In genomic region chr11:10282121-10282520, GRCh38 we compare ENCODE assay signal across 31 cellular contexts.
"Had no signal": no experiment of that assay in that cellular context is flagged by ENCODE, and none has a peak within 500 bp of the region (broad histone marks: within the 10 kb centered on the region; RNA-seq: fewer than 3 reads in every experiment).

No MANE protein-coding gene starts in this region.

- H3K4me3 ChIP-seq: SJCRH30, SK-N-MC had no signal

- H3K27me3 ChIP-seq: brain microvascular endothelial cell, SJCRH30 had no signal

- H3K4me2 ChIP-seq: KMS-11 had no signal

- DNase-seq: activated CD4-positive, alpha-beta memory T cell treated with anti-CD3 and anti-CD28 coated beads, Interleukin-2, amount 10 ng/mL, durations not matched to agents 7 days and 5 days; activated CD4-positive, alpha-beta T cell treated with anti-CD3 and anti-CD28 coated beads for 1 hour; activated CD4-positive, alpha-beta T cell treated with anti-CD3 and anti-CD28 coated beads for 48 hours; activated CD4-positive, CD25-positive, alpha-beta regulatory T cell; activated CD8-positive, alpha-beta memory T cell treated with anti-CD3 and anti-CD28 coated beads for 24 hours; activated CD8-positive, alpha-beta memory T cell treated with anti-CD3 and anti-CD28 coated beads, Interleukin-2, amount 10 ng/mL, durations not matched to agents 7 days and 5 days; activated CD8-positive, alpha-beta memory T cell treated with anti-CD3 and anti-CD28 coated beads, Interleukin-2, amount 50 U/mL, for 48 hours; activated effector memory CD4-positive, alpha-beta T cell treated with Interleukin-2 at 50 U/mL for 16 hours; activated naive CD4-positive, alpha-beta T cell treated with anti-CD3 and anti-CD28 coated beads, Interleukin-2, amount 10 ng/mL, durations not matched to agents 7 days and 5 days; activated naive CD8-positive, alpha-beta T cell treated with anti-CD3 and anti-CD28 coated beads, Interleukin-2, amount 50 U/mL, for 24 hours; activated T-cell treated with anti-CD3 and anti-CD28 coated beads, Interleukin-2, amount 50 U/mL, for 48 hours; anterior cingulate cortex; brain microvascular endothelial cell; central memory CD4-positive, alpha-beta T cell; MM.1S; MV-4-11; NCI-H1092; NCI-H1436 treated with DMSO at 0.1 percent for 48 hours; NCI-H1694 treated with DMSO at 0.1 percent for 48 hours; NCI-H2029; NCI-H510A; NCI-H526; NCI-H748 treated with DMSO at 0.1 percent for 48 hours; NK-92 treated with Interleukin-12 subunit alpha and Interleukin-12 subunit beta, amount 100 ng/mL, for 24 hours; PC-3; SHP77; SJCRH30; T1000; WERI-Rb-1 had no signal

- H3K4me1 ChIP-seq: SJCRH30 had no signal

- H3K9me3 ChIP-seq: SJCRH30 had no signal

- H3K27ac ChIP-seq: brain microvascular endothelial cell, KMS-11, SJCRH30, SK-N-MC, WERI-Rb-1 had no signal

- H3K36me3 ChIP-seq: brain microvascular endothelial cell, SJCRH30, WERI-Rb-1 had no signal

- ATAC-seq: activated CD8-positive, alpha-beta memory T cell treated with anti-CD3 and anti-CD28 coated beads, Interleukin-2, amount 10 ng/mL, durations not matched to agents 7 days and 5 days; activated naive CD8-positive, alpha-beta T cell treated with anti-CD3 and anti-CD28 coated beads, Interleukin-2, amount 50 U/mL, for 24 hours; PC-3 had no signal
